Comparison of ENCODE assay signal across 8 cellular contexts in genomic region chr11:62671604-62672528, GRCh38. TPM values are rescaled to one million over a fixed set of nuclear protein-coding genes. Genes with fewer than 3 reads are reported as not detected.
DNase-seq lines count a peak whose midpoint lies in the region; ATAC-seq and TF ChIP-seq lines count a peak whose summit lies in the region.

TSS of gene LBHD1 (minus strand) at chr11:62672267. CDS start at chr11:62670031, 2,236 bp downstream.
TSS of gene UQCC3 (plus strand) at chr11:62671673. CDS start at chr11:62671746, 73 bp downstream.

- H3K36me3 ChIP-seq in BJ (ENCODE audit: control insufficient read depth, insufficient read depth, low read length): peaks cover 16% of the 10 kb centered on the region
- H3K36me3 ChIP-seq in mesodermal cell (ENCODE audit: control insufficient read depth, insufficient read depth, low read length): peaks cover 49% of the 10 kb centered on the region

- H3K4me3 ChIP-seq in BJ (ENCODE audit: low read depth, low read length) (peak within 1 kb of the TSS; percentile 78), mesodermal cell (ENCODE audit: extremely low read depth, insufficient read depth, low read length, poor library complexity, severe bottlenecking) (peak within 1 kb of the TSS; percentile 80)

- no peak for TF ChIP-seq CTCF in BJ (IDR thresholded peaks at IDR 0.05; ENCODE audit: insufficient read depth, low read depth, low read length)

- H3K9me3 Mint-ChIP-seq in effector memory CD8-positive, alpha-beta T cell: no peaks in the 10 kb centered on the region

- no peaks in the 10 kb centered on the region for H3K9me3 ChIP-seq in mesodermal cell (ENCODE audit: control insufficient read depth, low read length)

- CTCF ChIA-PET in BJ (lab: Yijun Ruan, JAX): interaction anchor here (1.0 to 3.4 kb wide), 5 partner anchors 9 to 36 kb away, joined by 3 to 15 read pairs (median 5); partner anchors contain the start of genes BSCL2, GNG3 and LRRN4CL

- H3K4me3 Mint-ChIP-seq in effector memory CD8-positive, alpha-beta T cell: peak within 1 kb of the TSS; percentile 97 to 99

- H3K4me1 Mint-ChIP-seq in effector memory CD8-positive, alpha-beta T cell (ENCODE audit: low read depth in 2 of 2): peaks cover 20 to 43% of the 10 kb centered on the region in 2 donors

- ATAC-seq in GM19328 (IDR thresholded peaks at IDR 0.05; ENCODE audit: unreplicated experiment): peak; percentile 68
- peak; percentile 85 for ATAC-seq in effector memory CD8-positive, alpha-beta T cell (replicated peaks)

- peak within 1 kb of the TSS; percentile 95 for H3K27ac Mint-ChIP-seq in effector memory CD8-positive, alpha-beta T cell

- peaks cover 2% of the 10 kb centered on the region for H3K4me1 ChIP-seq in mesodermal cell (ENCODE audit: control insufficient read depth, insufficient read depth, low read length, poor library complexity, severe bottlenecking)

- peak within 1 kb of the TSS; percentile 83 for H3K27ac ChIP-seq in mesodermal cell (ENCODE audit: low read depth, low read length, severe bottlenecking)

- H3K27me3 Mint-ChIP-seq in effector memory CD8-positive, alpha-beta T cell: no peaks in the 10 kb centered on the region

- 1% methylated on average over 57 to 65 of the region's 66 CpGs for WGBS in mesodermal cell (ENCODE audit: insufficient coverage in 2 of 2), 2 experiments

- H3K27me3 ChIP-seq in BJ (ENCODE audit: control insufficient read depth, insufficient read depth, low read length): no peaks in the 10 kb centered on the region

- peaks cover 44% of the 10 kb centered on the region for H3K36me3 Mint-ChIP-seq in effector memory CD8-positive, alpha-beta T cell (ENCODE audit: insufficient read depth)

- DNase-seq in BJ (ENCODE audit: low read depth) (no peak), HS-27A (ENCODE audit: low read depth) (peak; percentile 86), NOMO-1 (lab: John Stamatoyannopoulos, UW; ENCODE audit: unreplicated experiment in 2 of 2) (peak; percentile 88 to 92)
- DNase-seq in activated CD8-positive, alpha-beta memory T cell treated with anti-CD3 and anti-CD28 coated beads for 48 hours (ENCODE audit: low read depth in 2 of 3, low spot score in 2 of 3): peak; percentile 58 to 81 (median 70)
- peak; percentile 70 to 74 (median 71) for DNase-seq in effector memory CD8-positive, alpha-beta T cell
- peak; percentile 58 to 66 for DNase-seq in stimulated activated CD8-positive, alpha-beta memory T cell treated with anti-CD3 and anti-CD28 coated beads, Interleukin-15, amount 100 ng/mL, for 4 hours (ENCODE audit: low read depth in 2 of 2)

- POLR2A ChIA-PET in BJ (lab: Charles Lee): interaction anchor here (0.5 to 0.8 kb wide), 3 partner anchors 18 to 668 kb away, joined by 3 to 4 read pairs (median 3); partner anchors contain the start of gene LRRN4CL

RNA-seq across cellular contexts. Expression of gene LBHD1, which starts in this region (rescaled TPM):
- polyA plus RNA-seq in BJ (2011; rRNA removed): 4.0 and 4.1 TPM in 2 replicates
- 2.5 and 2.9 TPM in 2 replicates for polyA minus RNA-seq in BJ (2011; rRNA and poly(A)+ RNA removed)
- 5.1 TPM for polyA plus RNA-seq in mesodermal cell (2013, experiment 1 of 2)
- 3.6 TPM for polyA plus RNA-seq in mesodermal cell (2013, experiment 2 of 2)

RNA-seq across cellular contexts. Expression of gene UQCC3, which starts in this region (rescaled TPM):
- 6.9 TPM in 2 replicates for polyA plus RNA-seq in BJ (2011; rRNA removed)
- 1.1 TPM in 2 replicates for polyA minus RNA-seq in BJ (2011; rRNA and poly(A)+ RNA removed)
- 8.3 TPM for polyA plus RNA-seq in mesodermal cell (2013, experiment 1 of 2)
- 7.2 TPM for polyA plus RNA-seq in mesodermal cell (2013, experiment 2 of 2)
